In genomic region chr5:75717082-75717922, GRCh38 we compare ENCODE assay signal across 8 cellular contexts. TPM values are rescaled to one million over a fixed set of nuclear protein-coding genes. Genes with fewer than 3 reads are reported as not detected.
A peak's percentile ranks its signal among the peaks of the same experiment; 100 is the strongest.
DNase-seq lines count a peak whose midpoint lies in the region; ATAC-seq, FAIRE-seq and TF ChIP-seq lines count a peak whose summit lies in the region.

Gene POC5, minus strand, starts transcription at chr5:75717437. Its CDS starts 4,500 bp downstream, at chr5:75712937.

- ATAC-seq in GM19438 (IDR thresholded peaks at IDR 0.05; ENCODE audit: low read depth, unreplicated experiment) (peak; percentile 93), HG03575 (IDR thresholded peaks at IDR 0.05; ENCODE audit: extremely low read depth, insufficient number of reproducible peaks, low FRiP score, unreplicated experiment) (peak; percentile 82), HepG2 (peak; percentile 96)

- peak within 1 kb of the TSS; percentile 84 for H2AFZ ChIP-seq in HepG2 (ENCODE audit: low read length)

- TF ChIP-seq CTCF in HepG2 (CRISPR knock-in tag; IDR thresholded peaks at IDR 0.05), result no peak

- H3K4me3 Mint-ChIP-seq in activated CD4-positive, alpha-beta memory T cell treated with anti-CD3 and anti-CD28 coated beads for 36 hours, result peak within 1 kb of the TSS; percentile 98

- H3K27ac ChIP-seq in HepG2 (ENCODE audit: extremely low read length, insufficient read depth, low read length), result peak within 1 kb of the TSS; percentile 83

- TF ChIP-seq EP300 in HepG2 (IDR thresholded peaks at IDR 0.05; ENCODE audit: low read depth in 2 of 2, low read length in 2 of 2) (no peak), HepG2 (CRISPR knock-in tag; IDR thresholded peaks at IDR 0.05; ENCODE audit: borderline replicate concordance) (no peak)

- no peaks in the 10 kb centered on the region for H3K27me3 Mint-ChIP-seq in activated CD4-positive, alpha-beta memory T cell treated with anti-CD3 and anti-CD28 coated beads for 36 hours

- H3K9me3 Mint-ChIP-seq in activated CD4-positive, alpha-beta memory T cell treated with anti-CD3 and anti-CD28 coated beads for 36 hours, result no peaks in the 10 kb centered on the region

- peaks cover 38% of the 10 kb centered on the region for H3K4me1 ChIP-seq in HepG2 (ENCODE audit: insufficient read depth, low read length)

- H3K27me3 ChIP-seq in HepG2 (ENCODE audit: control insufficient read depth in 1 of 2, insufficient read depth in 2 of 2, low read length in 2 of 2), result no peaks in the 10 kb centered on the region

- H3K36me3 ChIP-seq in HepG2 (replicated peaks in 1 of 2; ENCODE audit: control insufficient read depth in 1 of 2, insufficient read depth in 2 of 2, low read length in 2 of 2), result peaks cover 0 to 5% of the 10 kb centered on the region in 2 experiments; a peak in 1 of 5 replicates

- DNase-seq in CD1c-positive myeloid dendritic cell (ENCODE audit: extremely low spot score) (peak; percentile 99), NCI-H82 treated with DMSO at 0.1 percent for 48 hours (lab: John Stamatoyannopoulos, UW; ENCODE audit: unreplicated experiment) (peak; percentile 93), dermis microvascular lymphatic vessel endothelial cell (ENCODE audit: low read depth in 2 of 2) (peak; percentile 92 to 96), HepG2 (ENCODE audit: low spot score) (peak; percentile 96)
- peak; percentile 99 for DNase-seq in activated CD4-positive, alpha-beta memory T cell treated with anti-CD3 and anti-CD28 coated beads for 36 hours
- peak; percentile 99 for DNase-seq in stimulated activated CD4-positive, alpha-beta T cell treated with anti-CD3 and anti-CD28 coated beads, Interleukin-4, amount 100 ng/mL, for 1 hour

- intact Hi-C loops in activated CD4-positive, alpha-beta memory T cell treated with anti-CD3 and anti-CD28 coated beads for 36 hours (cut with micrococcal nuclease), result loop anchor here (1.0 to 10.0 kb wide), 8 partner anchors 48 to 953 kb away; partner anchors contain the start of genes CERT1, GFM2, NSA2 and POLK
- intact Hi-C loops in HepG2 (cut with micrococcal nuclease; ENCODE audit: unreplicated experiment), result no loop called here

- peak within 1 kb of the TSS; percentile 87 to 97 (median 97) for H3K4me3 ChIP-seq in HepG2 (replicated peaks in 1 of 3; ENCODE audit: insufficient read depth in 1 of 3, low read depth in 2 of 3, low read length in 3 of 3)

- TSS peak; percentile 58 for BruUV-seq in HepG2 (replicated peaks; lab: Mats Ljungman, UMichigan)

- TF ChIP-seq RAD21 in HepG2 (CRISPR knock-in tag; IDR thresholded peaks at IDR 0.05), result peak; percentile 8; the same call in 1 of the 2 replicates

- peaks cover 21% of the 10 kb centered on the region for H3K36me3 Mint-ChIP-seq in activated CD4-positive, alpha-beta memory T cell treated with anti-CD3 and anti-CD28 coated beads for 36 hours

- H3K79me2 ChIP-seq in HepG2 (ENCODE audit: insufficient read depth, low read length), result peaks cover 13% of the 10 kb centered on the region

- in situ Hi-C loops in HepG2 (cut with HindIII; ENCODE audit: extremely low pct_ligation_motif_present, low pct_unique_long_range_greater_than_20kb), result no loop called here

- peak within 1 kb of the TSS; percentile 99 for H3K27ac Mint-ChIP-seq in activated CD4-positive, alpha-beta memory T cell treated with anti-CD3 and anti-CD28 coated beads for 36 hours

- POLR2A ChIA-PET in activated CD4-positive, alpha-beta memory T cell treated with anti-CD3 and anti-CD28 coated beads for 36 hours (lab: Charles Lee), result interaction anchor here (0.6 to 1.6 kb wide), 7 partner anchors 10 to 1087 kb away, joined by 3 to 9 read pairs (median 5); partner anchors contain the start of genes ANKRD31 and HMGCR
- POLR2A ChIA-PET in HepG2 (lab: Yijun Ruan, JAX), result interaction anchor here (0.5 to 1.5 kb wide), 8 partner anchors 11 to 497 kb away, joined by 3 to 5 read pairs (median 4); partner anchors contain the start of genes ANKRD31 and HMGCR

- no peaks in the 10 kb centered on the region for H4K20me1 ChIP-seq in HepG2 (ENCODE audit: insufficient read depth, low read length)

- H3K9ac ChIP-seq in HepG2 (ENCODE audit: insufficient read depth, low read depth, low read length), result peak within 1 kb of the TSS; percentile 75

- peak within 1 kb of the TSS; percentile 87 for H3K4me2 ChIP-seq in HepG2 (ENCODE audit: low read depth, low read length)

- TF ChIP-seq POLR2A in HepG2 (IDR thresholded peaks at IDR 0.05; ENCODE audit: insufficient read depth in 1 of 2, low read depth in 2 of 2, low read length in 2 of 2), result peak; percentile 88 to 95

- WGBS in HepG2 (ENCODE audit: low lambda C conversion rate), result 3% methylated on average over 17 of the region's 51 CpGs

- CTCF ChIA-PET in activated CD4-positive, alpha-beta memory T cell treated with anti-CD3 and anti-CD28 coated beads for 36 hours (lab: Charles Lee), result interaction anchor here (0.6 to 1.7 kb wide), 7 partner anchors 34 to 761 kb away, joined by 3 to 7 read pairs (median 6); partner anchors contain the start of genes ANKRD31 and HMGCR
- CTCF ChIA-PET in HepG2 (lab: Yijun Ruan, JAX; ENCODE audit: low intra/inter-chr PET ratio, low total read pairs), result no interaction called here

- peak; percentile 83 for FAIRE-seq in HepG2 (lab: Jason Lieb, UNC)

- peaks cover 28% of the 10 kb centered on the region for H3K4me1 Mint-ChIP-seq in activated CD4-positive, alpha-beta memory T cell treated with anti-CD3 and anti-CD28 coated beads for 36 hours (ENCODE audit: low read depth)

- H3K9me3 ChIP-seq in HepG2 (ENCODE audit: low read length), result no peaks in the 10 kb centered on the region

TF ChIP-seq in HepG2, 621 proteins besides CTCF, POLR2A, EP300 and RAD21 (continues in another document):
- TF ChIP-seq KAT8 (CRISPR knock-in tag; IDR thresholded peaks at IDR 0.05), result peak; percentile 94
- peak; percentile 71 for TF ChIP-seq MYC (CRISPR knock-in tag; IDR thresholded peaks at IDR 0.05; ENCODE audit: borderline replicate concordance)
- no peak for TF ChIP-seq NR2F6 (IDR thresholded peaks at IDR 0.05)
- TF ChIP-seq NR2F6 (CRISPR knock-in tag; IDR thresholded peaks at IDR 0.05), result no peak
- peak; percentile 77 for TF ChIP-seq RBFOX2 (IDR thresholded peaks at IDR 0.05; ENCODE audit: low read depth, low read length)
- TF ChIP-seq TFAP4 (IDR thresholded peaks at IDR 0.05; ENCODE audit: borderline replicate concordance, low read depth), result peak; percentile 82; the same call in 1 of the 2 replicates
- TF ChIP-seq ETV6 (CRISPR knock-in tag; conservative IDR thresholded peaks at IDR 0.05), result peak; percentile 53
- TF ChIP-seq CREB1 (IDR thresholded peaks at IDR 0.05), result peak; percentile 68
- peak; percentile 71 for TF ChIP-seq CREB1 (CRISPR knock-in tag; IDR thresholded peaks at IDR 0.05)
- 0 out of 2 replicates have a peak, but pooled peaks have one; percentile 34 for TF ChIP-seq ZNF329 (CRISPR knock-in tag; IDR thresholded peaks at IDR 0.05; ENCODE audit: low read depth)
- TF ChIP-seq SIN3A (IDR thresholded peaks at IDR 0.05; ENCODE audit: borderline replicate concordance, low read depth, low read length), result peak; percentile 95; the same call in 1 of the 2 replicates
- TF ChIP-seq ZFP91 (CRISPR knock-in tag; IDR thresholded peaks at IDR 0.05; ENCODE audit: borderline replicate concordance), result peak; percentile 66; the same call in 1 of the 2 replicates

RNA-seq across cellular contexts. Expression of gene POC5, which starts in this region (rescaled TPM):
- 10 to 100 TPM; 20.7 to 21.8 TPM for total RNA-seq in activated CD4-positive, alpha-beta memory T cell treated with anti-CD3 and anti-CD28 coated beads for 36 hours
- total RNA-seq in dermis microvascular lymphatic vessel endothelial cell, result 7.4 and 7.5 TPM in 2 replicates
- 9.3 and 13.1 TPM in 2 replicates for total RNA-seq in HepG2 (2016; rRNA removed; fragmentation: Illumina TruSeq; extraction: Trizol)
- total RNA-seq in HepG2 (2016; cell fraction: cytosol; rRNA removed; fragmentation: Illumina TruSeq; extraction: Trizol; ENCODE audit: low read depth), result 5.0 and 6.9 TPM in 2 replicates
- total RNA-seq in HepG2 (2016; cell fraction: insoluble cytoplasmic fraction; rRNA removed; fragmentation: Illumina TruSeq; extraction: Trizol), result 9.2 and 11.7 TPM in 2 replicates
- 4.4 and 4.8 TPM in 2 replicates for total RNA-seq in HepG2 (2016; cell fraction: membrane; rRNA removed; fragmentation: Illumina TruSeq; extraction: Trizol)
- total RNA-seq in HepG2 (2016; cell fraction: nucleus; rRNA removed; fragmentation: Illumina TruSeq; extraction: Trizol), result 11.7 and 15.5 TPM in 2 replicates
- polyA plus RNA-seq in HepG2 (2011; rRNA removed), result 5.7 and 6.9 TPM in 2 replicates
- polyA plus RNA-seq in HepG2 (2011; cell fraction: cytosol; rRNA removed), result 4.1 and 4.4 TPM in 2 replicates
- polyA plus RNA-seq in HepG2 (2011; cell fraction: nucleus; rRNA removed), result 7.1 and 9.2 TPM in 2 replicates
- polyA plus RNA-seq in HepG2 (2012), result 4.7 and 5.9 TPM in 2 replicates
- 0.94 and 1.6 TPM in 2 replicates for polyA plus RNA-seq in HepG2 (2016; cell fraction: cytosol; fragmentation: Illumina TruSeq; extraction: Trizol; ENCODE audit: low read depth)
- 9.1 and 9.3 TPM in 2 replicates for polyA plus RNA-seq in HepG2 (2016; cell fraction: insoluble cytoplasmic fraction; fragmentation: Illumina TruSeq; extraction: Trizol; ENCODE audit: low read depth)
- 1.8 TPM in 2 replicates for polyA plus RNA-seq in HepG2 (2016; cell fraction: membrane; fragmentation: Illumina TruSeq; extraction: Trizol; ENCODE audit: low read depth)
- polyA plus RNA-seq in HepG2 (2016; cell fraction: nucleus; fragmentation: Illumina TruSeq; extraction: Trizol; ENCODE audit: insufficient read depth, low read depth), result 15.6 and 20.1 TPM in 2 replicates
- polyA minus RNA-seq in HepG2 (2011; rRNA and poly(A)+ RNA removed; ENCODE audit: low replicate concordance), result 4.7 and 12.2 TPM in 2 replicates
- polyA minus RNA-seq in HepG2 (2011; cell fraction: cytosol; rRNA and poly(A)+ RNA removed), result 2.9 and 9.3 TPM in 2 replicates
- 25.0 and 26.4 TPM in 2 replicates for polyA minus RNA-seq in HepG2 (2011; cell fraction: nucleus; rRNA and poly(A)+ RNA removed)

Comparison
In these comparisons a context has a peak if more than half of its experiments do, and no peak if none do; other contexts are left out.
1. Peak in every context shown above with its lines: DNase-seq, ATAC-seq, H3K4me3 ChIP-seq and H3K27ac ChIP-seq.